ENCODE assay signal across 17 cellular contexts in genomic region chr3:129007792-129008191, GRCh38. TPM values are rescaled to one million over a fixed set of nuclear protein-coding genes. Genes with fewer than 3 reads are reported as not detected.
"Had no signal": no experiment of that assay in that cellular context is flagged by ENCODE, and none has a peak within 500 bp of the region (broad histone marks: within the 10 kb centered on the region; RNA-seq: fewer than 3 reads in every experiment).

No MANE protein-coding gene starts in this region.

- H3K4me3 Mint-ChIP-seq: activated T-helper 1 cell treated with anti-CD3 and anti-CD28 coated beads, Interleukin-12 subunit alpha, Interleukin-12 subunit beta, Interleukin-2, Interleukin-4 antibody, amounts not matched to agents 30 ng/mL and 10 ng/mL and 1 ng/mL, durations not matched to agents 14 hours and 24 hours and 36 hours; endodermal cell; mesothelial cell of epicardium; neural progenitor cell; stimulated activated naive B cell treated with anti-CD40 and anti-IgM and Interleukin-4, amounts not matched to agents 10 μg/mL and 1 μg/mL and 100 μg/mL, for 72 hours had no signal

- H3K36me3 Mint-ChIP-seq: mesothelial cell of epicardium had no signal

- H3K4me2 ChIP-seq: neural progenitor cell had no signal

- H3K4me1 Mint-ChIP-seq: mesothelial cell of epicardium had no signal

- H3K9me3 ChIP-seq: ovary, thyroid gland, vagina had no signal

- H3K9me3 Mint-ChIP-seq: activated T-helper 1 cell treated with anti-CD3 and anti-CD28 coated beads, Interleukin-12 subunit alpha, Interleukin-12 subunit beta, Interleukin-2, Interleukin-4 antibody, amounts not matched to agents 30 ng/mL and 10 ng/mL and 1 ng/mL, durations not matched to agents 14 hours and 24 hours and 36 hours; endodermal cell; mesothelial cell of epicardium; neural progenitor cell; stimulated activated naive B cell treated with anti-CD40 and anti-IgM and Interleukin-4, amounts not matched to agents 10 μg/mL and 1 μg/mL and 100 μg/mL, for 72 hours had no signal

- ATAC-seq: stimulated activated naive B cell treated with anti-CD40 and anti-IgM and Interleukin-4, amounts not matched to agents 10 μg/mL and 1 μg/mL and 100 μg/mL, for 72 hours had no signal

- H3K27ac Mint-ChIP-seq: activated T-helper 1 cell treated with anti-CD3 and anti-CD28 coated beads, Interleukin-12 subunit alpha, Interleukin-12 subunit beta, Interleukin-2, Interleukin-4 antibody, amounts not matched to agents 30 ng/mL and 10 ng/mL and 1 ng/mL, durations not matched to agents 14 hours and 24 hours and 36 hours; endodermal cell; mesothelial cell of epicardium; neural progenitor cell; stimulated activated naive B cell treated with anti-CD40 and anti-IgM and Interleukin-4, amounts not matched to agents 10 μg/mL and 1 μg/mL and 100 μg/mL, for 72 hours had no signal

- H3K4me3 ChIP-seq: neural progenitor cell, ovary, thyroid gland, vagina had no signal

- H3K9ac ChIP-seq: neural progenitor cell had no signal

- H3K27ac ChIP-seq: neural progenitor cell, ovary, thyroid gland, vagina had no signal

- H3K36me3 ChIP-seq: neural progenitor cell, ovary, thyroid gland, vagina had no signal

- H3K27me3 ChIP-seq: ovary, thyroid gland, vagina had no signal

- DNase-seq: activated CD4-positive, CD25-positive, alpha-beta regulatory T cell; aorta; endodermal cell; glutamatergic neuron; kidney glomerular epithelial cell; ovary; stimulated activated CD4-positive, alpha-beta T cell treated with anti-CD3 and anti-CD28 coated beads, Interleukin-4, amount 100 ng/mL, for 1 hour; stimulated activated naive B cell treated with anti-CD40 and anti-IgM and Interleukin-4, amounts not matched to agents 10 μg/mL and 1 μg/mL and 100 μg/mL, for 72 hours; thyroid gland had no signal

- H2AFZ ChIP-seq: neural progenitor cell had no signal

RNA-seq across cellular contexts. Expression of gene CFAP92, which starts 13.9 kb away (rescaled TPM):
- total RNA-seq: T-helper 2 cell treated with Interferon-gamma antibody and Interleukin-4, amounts not matched to agents 100 ng/mL and 5 ng/mL, for 36 hours; vagina had no signal

RNA-seq across cellular contexts. Expression of gene GP9, which starts 52.8 kb away (rescaled TPM):
- total RNA-seq: activated CD8-positive, alpha-beta memory T cell treated with anti-CD3 and anti-CD28 coated beads for 36 hours; activated T-helper 1 cell treated with anti-CD3 and anti-CD28 coated beads, Interleukin-12 subunit alpha, Interleukin-12 subunit beta, Interleukin-2, Interleukin-4 antibody, amounts not matched to agents 30 ng/mL and 10 ng/mL and 1 ng/mL, durations not matched to agents 14 hours and 24 hours and 36 hours; aorta; dermis microvascular lymphatic vessel endothelial cell; endodermal cell; lower leg skin; mesothelial cell of epicardium; ovary; T-helper 2 cell treated with Interferon-gamma antibody and Interleukin-4, amounts not matched to agents 100 ng/mL and 5 ng/mL, for 36 hours; thyroid gland; vagina had no signal
